In the genomic region with DNA sequence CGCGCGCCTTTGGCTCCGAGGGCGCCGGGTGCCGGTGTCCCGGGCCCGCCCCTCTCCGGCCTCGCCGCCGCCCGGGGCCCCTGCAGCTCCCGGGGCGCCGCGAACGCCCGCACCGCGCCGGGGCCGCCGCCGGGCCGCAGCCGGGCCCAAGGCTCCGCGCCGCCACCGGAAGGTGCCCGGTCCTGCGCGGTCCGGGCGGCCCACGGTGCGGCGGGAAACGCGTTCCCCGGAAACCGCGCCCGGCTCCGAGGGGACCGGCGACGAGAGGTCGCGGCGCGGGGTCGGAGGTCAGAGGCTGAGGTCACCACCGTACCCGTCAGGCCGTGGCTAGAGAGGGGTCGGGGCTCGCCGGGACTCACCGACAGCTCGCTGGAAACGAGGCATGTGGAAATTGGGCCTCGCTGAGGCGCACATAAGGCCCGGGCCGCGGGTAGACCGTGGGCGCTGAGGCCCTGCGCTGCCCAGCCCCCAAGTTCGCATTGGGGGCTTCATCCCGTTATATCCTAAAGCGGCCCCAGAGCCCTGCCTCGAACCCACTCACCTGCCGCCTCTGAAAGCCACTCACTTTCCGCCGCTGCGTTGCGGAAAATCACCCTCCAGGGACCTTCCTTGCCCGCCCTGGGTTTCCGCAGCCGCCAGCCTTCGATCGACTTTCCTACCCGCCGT, we compare ENCODE assay signal across 8 cellular contexts. TPM values are rescaled to one million over a fixed set of nuclear protein-coding genes. Genes with fewer than 3 reads are reported as not detected.
DNase-seq lines count a peak whose midpoint lies in the region; ATAC-seq and TF ChIP-seq lines count a peak whose summit lies in the region.

A gene (minus strand): TSS at position 167 of the 666 bp plus-strand sequence. CDS start 745 bp downstream, outside the sequence.

- no peak for TF ChIP-seq POLR2A in sigmoid colon (IDR thresholded peaks at IDR 0.05)

- no peaks in the 10 kb centered on the region for H3K9me3 ChIP-seq in sigmoid colon

- in situ Hi-C loops in astrocyte of the cerebellum (cut with HindIII; ENCODE audit: low sequenced_read_pairs) = no loop called here

- peak; percentile 58 for ATAC-seq in GM18861 (IDR thresholded peaks at IDR 0.05; ENCODE audit: unreplicated experiment)
- ATAC-seq in HG03039 (IDR thresholded peaks at IDR 0.05; ENCODE audit: unreplicated experiment) = no peak

- peaks cover 0 to 30% (median 25%) of the 10 kb centered on the region in 4 donors for H3K4me1 ChIP-seq in sigmoid colon

- no peak for TF ChIP-seq EP300 in sigmoid colon (IDR thresholded peaks at IDR 0.05)

- DNase-seq in AG08396 (ENCODE audit: low spot score) = peak; percentile 95
- peak; percentile 54 for DNase-seq in HPDE6-E6E7 (ENCODE audit: extremely low spot score)
- peak; percentile 44 to 82 (median 51) for DNase-seq in T-helper 2 cell
- no peak for DNase-seq in astrocyte of the cerebellum (ENCODE audit: low read depth)
- DNase-seq in hypothalamus (lab: John Stamatoyannopoulos, UW) = peak in 39 of 51 donors; percentile 8 to 75 (median 36)
- DNase-seq in sigmoid colon = peak; percentile 80

- 10 to 12% methylated on average over 88 of the region's 88 CpGs for WGBS in sigmoid colon, 2 donors

- TF ChIP-seq CTCF in astrocyte of the cerebellum (IDR thresholded peaks at IDR 0.05; ENCODE audit: low read depth, low read length, missing control alignments) (no peak), sigmoid colon (IDR thresholded peaks at IDR 0.05) (no peak)

- H3K27ac ChIP-seq in sigmoid colon = peak within 1 kb of the TSS; percentile 83 to 89 (median 86)

- peak within 1 kb of the TSS; percentile 80 for H3K4me3 ChIP-seq in astrocyte of the cerebellum (ENCODE audit: low read depth, low read length)
- peak within 1 kb of the TSS; percentile 61 to 97 (median 88) for H3K4me3 ChIP-seq in sigmoid colon

- intact Hi-C loops in sigmoid colon (cut with DNase I) = loop anchor here (2.0 kb wide), 1 partner anchor 33 kb away; a partner anchor contains a TSS

- H3K36me3 ChIP-seq in sigmoid colon = peaks cover 9 to 33% (median 15%) of the 10 kb centered on the region in 4 donors

- no peaks in the 10 kb centered on the region for H3K27me3 ChIP-seq in sigmoid colon

RNA-seq across cellular contexts. Expression of the gene that starts here (rescaled TPM):
- 10 to 100 TPM; 31.3 to 71.0 (median 54.2) TPM for total RNA-seq in sigmoid colon
- polyA plus RNA-seq in sigmoid colon = 100 to 1,000 TPM in 1 of 3 donors, 10 to 100 TPM in 2; 68.5 to 119 (median 84.2) TPM
